ENCODE assay signal across 21 cellular contexts in genomic region chr20:63327229-63327745, GRCh38. TPM values are rescaled to one million over a fixed set of nuclear protein-coding genes. Genes with fewer than 3 reads are reported as not detected.
A peak's percentile ranks its signal among the peaks of the same experiment; 100 is the strongest.
DNase-seq lines count a peak whose midpoint lies in the region; ATAC-seq, FAIRE-seq and TF ChIP-seq lines count a peak whose summit lies in the region.
"Had no signal": no experiment of that assay in that cellular context is flagged by ENCODE, and none has a peak within 500 bp of the region (broad histone marks: within the 10 kb centered on the region; RNA-seq: fewer than 3 reads in every experiment).

No MANE protein-coding gene starts in this region.

- RAD21 ChIA-PET in GM12878 (lab: Charles Lee; ENCODE audit: unreplicated experiment), result no interaction called here

- H3K4me3 ChIP-seq in IMR-90 (ENCODE audit: insufficient read depth, low read depth, low read length) (no peak overlapping the region), GM12878 (no peak overlapping the region), parathyroid adenoma (ENCODE audit: low read depth, low read length) (no peak overlapping the region)
- H3K4me3 ChIP-seq: A549, ascending aorta, colonic mucosa, mucosa of descending colon, PC-9, suprapubic skin had no signal

- no peak overlapping the region for H4K8ac ChIP-seq in IMR-90 (ENCODE audit: low read depth in 2 of 2, low read length in 2 of 2)

- H2AFZ ChIP-seq in IMR-90 (replicated peaks; ENCODE audit: low read length, poor library complexity) (no peak overlapping the region), GM12878 (ENCODE audit: control insufficient read depth, low read depth, low read length) (no peak overlapping the region), parathyroid adenoma (no peak overlapping the region)
- H2AFZ ChIP-seq: PC-9 had no signal

- TF ChIP-seq POLR2A in IMR-90 (IDR thresholded peaks at IDR 0.05; ENCODE audit: low read depth, low read length) (no peak), GM12878 (IDR thresholded peaks at IDR 0.05; ENCODE audit: low read depth, low read length) (no peak)

- no peak overlapping the region for H3K18ac ChIP-seq in IMR-90 (ENCODE audit: low read depth, low read length)

- H3K36me3 Mint-ChIP-seq in activated CD4-positive, alpha-beta T cell treated with anti-CD3 and anti-CD28 coated beads, Interleukin-2, amount 10 ng/mL, durations not matched to agents 7 days and 5 days (ENCODE audit: low read depth), result peaks cover 4% of the 10 kb centered on the region

- no peak for FAIRE-seq in GM12878 (lab: Jason Lieb, UNC)
- FAIRE-seq: A549 had no signal

- H3K27me3 Mint-ChIP-seq in activated CD4-positive, alpha-beta T cell treated with anti-CD3 and anti-CD28 coated beads, Interleukin-2, amount 10 ng/mL, durations not matched to agents 7 days and 5 days, result peaks cover 8% of the 10 kb centered on the region

- H3K27ac Mint-ChIP-seq in activated CD4-positive, alpha-beta T cell treated with anti-CD3 and anti-CD28 coated beads, Interleukin-2, amount 10 ng/mL, durations not matched to agents 7 days and 5 days, result peak overlapping the region; percentile 85

- TF ChIP-seq RAD21 in IMR-90 (IDR thresholded peaks at IDR 0.05; ENCODE audit: low read length), result no peak
- no peak for TF ChIP-seq RAD21 in GM12878 (IDR thresholded peaks at IDR 0.05; ENCODE audit: insufficient read depth, low read depth, low read length)

- dilution Hi-C loops in IMR-90 (cut with HindIII; ENCODE audit: low sequenced_read_pairs, unreplicated experiment), result no loop called here

- H3K4me3 Mint-ChIP-seq in activated CD4-positive, alpha-beta T cell treated with anti-CD3 and anti-CD28 coated beads, Interleukin-2, amount 10 ng/mL, durations not matched to agents 7 days and 5 days, result no peak overlapping the region

- peaks cover 27% of the 10 kb centered on the region for H3K27me3 ChIP-seq in IMR-90 (ENCODE audit: control insufficient read depth, insufficient read depth, low read length)
- H3K27me3 ChIP-seq in GM12878 (replicated peaks in 1 of 2; ENCODE audit: control insufficient read depth in 2 of 2, insufficient read depth in 2 of 2, low read length in 1 of 2), result no peaks in the 10 kb centered on the region
- no peaks in the 10 kb centered on the region for H3K27me3 ChIP-seq in parathyroid adenoma (ENCODE audit: control insufficient read depth, insufficient read depth, low read length)
- H3K27me3 ChIP-seq: ascending aorta, colonic mucosa had no signal

- H2BK20ac ChIP-seq in IMR-90 (ENCODE audit: low read depth, low read length), result no peak overlapping the region

- H4K20me1 ChIP-seq in IMR-90 (ENCODE audit: insufficient read depth, low read length) (no peaks in the 10 kb centered on the region), GM12878 (ENCODE audit: control insufficient read depth, insufficient read depth) (no peaks in the 10 kb centered on the region)

- POLR2A ChIA-PET in activated CD4-positive, alpha-beta T cell treated with anti-CD3 and anti-CD28 coated beads, Interleukin-2, amount 10 ng/mL, durations not matched to agents 7 days and 5 days (lab: Charles Lee), result no interaction called here
- POLR2A ChIA-PET in IMR-90 (lab: Charles Lee; ENCODE audit: unreplicated experiment) (no interaction called here), GM12878 (lab: Charles Lee) (no interaction called here)

- no peak overlapping the region for H3K14ac ChIP-seq in IMR-90 (replicated peaks; ENCODE audit: low read depth, low read length)

- H2AK9ac ChIP-seq in IMR-90 (replicated peaks; ENCODE audit: low read depth, low read length, poor library complexity), result peak overlapping the region; percentile 42

- no peak overlapping the region for H4K91ac ChIP-seq in IMR-90 (ENCODE audit: insufficient read depth, low read depth, low read length)

- H3K27ac ChIP-seq in IMR-90 (ENCODE audit: insufficient read depth, low read length), result no peak overlapping the region
- H3K27ac ChIP-seq in GM12878 (ENCODE audit: control insufficient read depth, insufficient read depth), result no peak overlapping the region
- H3K27ac ChIP-seq in parathyroid adenoma, result peak overlapping the region; percentile 97
- H3K27ac ChIP-seq: ascending aorta, colonic mucosa, PC-9, suprapubic skin had no signal

- SMC1A ChIA-PET in GM12878 (lab: Charles Lee; ENCODE audit: uncharacterized antibody, unreplicated experiment), result no interaction called here

- H2BK15ac ChIP-seq in IMR-90 (ENCODE audit: low read depth, low read length), result no peak overlapping the region

- no peak for TF ChIP-seq EP300 in GM12878 (IDR thresholded peaks at IDR 0.05; ENCODE audit: borderline replicate concordance in 1 of 2, control insufficient read depth in 1 of 2, low read depth in 2 of 2, low read length in 2 of 2)

- no peak overlapping the region for H2AK5ac ChIP-seq in IMR-90 (ENCODE audit: low read depth, low read length)

- CTCF ChIA-PET in activated CD4-positive, alpha-beta T cell treated with anti-CD3 and anti-CD28 coated beads, Interleukin-2, amount 10 ng/mL, durations not matched to agents 7 days and 5 days (lab: Charles Lee), result no interaction called here
- CTCF ChIA-PET in IMR-90 (lab: Yijun Ruan, JAX), result no interaction called here
- CTCF ChIA-PET in GM12878 (lab: Yijun Ruan, JAX), result no interaction called here

- H3K9ac ChIP-seq in IMR-90 (ENCODE audit: low read depth, low read length), result no peak overlapping the region
- H3K9ac ChIP-seq in GM12878 (ENCODE audit: control insufficient read depth, insufficient read depth, low read length), result no peak overlapping the region
- H3K9ac ChIP-seq in parathyroid adenoma, result no peak overlapping the region

- H3K9me3 Mint-ChIP-seq in activated CD4-positive, alpha-beta T cell treated with anti-CD3 and anti-CD28 coated beads, Interleukin-2, amount 10 ng/mL, durations not matched to agents 7 days and 5 days, result peaks cover 13% of the 10 kb centered on the region

- H2BK5ac ChIP-seq in IMR-90 (ENCODE audit: low read depth, low read length, poor library complexity, severe bottlenecking), result no peak overlapping the region

- H3K4me2 ChIP-seq in IMR-90 (ENCODE audit: low read depth, low read length) (no peak overlapping the region), GM12878 (ENCODE audit: control insufficient read depth, insufficient read depth) (no peak overlapping the region), parathyroid adenoma (ENCODE audit: low read length) (no peak overlapping the region)
- H3K4me2 ChIP-seq: A549, PC-9 had no signal

- no peaks in the 10 kb centered on the region for H3K79me1 ChIP-seq in IMR-90 (ENCODE audit: low read depth in 1 of 2, low read length in 2 of 2)

- no peak for DNase-seq in activated CD4-positive, alpha-beta T cell treated with anti-CD3 and anti-CD28 coated beads, Interleukin-2, amount 10 ng/mL, durations not matched to agents 7 days and 5 days
- DNase-seq in activated CD4-positive, alpha-beta T cell treated with anti-CD3 and anti-CD28 coated beads for 48 hours, result no peak
- DNase-seq in IMR-90, result no peak
- DNase-seq in GM12878 (ENCODE audit: low read depth, low spot score), result no peak
- DNase-seq in KG1 (lab: John Stamatoyannopoulos, UW), result no peak
- no peak for DNase-seq in NOMO-1 treated with DMSO at 0.1 percent for 48 hours (lab: John Stamatoyannopoulos, UW; ENCODE audit: unreplicated experiment)
- no peak for DNase-seq in NAMALWA (ENCODE audit: low spot score)
- DNase-seq: activated CD4-positive, CD25-positive, alpha-beta regulatory T cell; activated T-cell treated with anti-CD3 and anti-CD28 coated beads for 4 hours; colonic mucosa; GF-D8; islet precursor cell; NCI-H187; NCI-H510A treated with DMSO at 0.1 percent for 48 hours; PC-9 had no signal

- H3K4ac ChIP-seq in IMR-90 (ENCODE audit: low read depth, low read length), result no peak overlapping the region

- H3K9me3 ChIP-seq in IMR-90 (ENCODE audit: control insufficient read depth, insufficient read depth, low read length) (peaks cover 6% of the 10 kb centered on the region), GM12878 (replicated peaks; ENCODE audit: control insufficient read depth, insufficient read depth, low read length) (peaks cover 7% of the 10 kb centered on the region; the same call in 2 of the 3 replicates), parathyroid adenoma (ENCODE audit: control insufficient read depth, low read length) (no peaks in the 10 kb centered on the region)
- H3K9me3 ChIP-seq: ascending aorta, colonic mucosa, mucosa of descending colon, suprapubic skin had no signal

- H2BK120ac ChIP-seq in IMR-90 (ENCODE audit: low read depth, low read length), result no peak overlapping the region

- no peak for TF ChIP-seq CTCF in IMR-90 (conservative IDR thresholded peaks at IDR 0.05; ENCODE audit: low read depth, low read length)
- TF ChIP-seq CTCF in GM12878 (IDR thresholded peaks at IDR 0.05 in 2 of 3, conservative IDR thresholded peaks at IDR 0.05 in 1 of 3; ENCODE audit: control insufficient read depth in 2 of 3, extremely low read depth in 1 of 3, insufficient read depth in 1 of 3, low read depth in 3 of 3, low read length in 3 of 3), result no peak
- no peak for TF ChIP-seq CTCF in parathyroid adenoma (IDR thresholded peaks at IDR 0.05)

- BruUV-seq in IMR-90 (replicated peaks; lab: Mats Ljungman, UMichigan) (no TSS peak), GM12878 (replicated peaks; lab: Mats Ljungman, UMichigan) (no TSS peak)

- in situ Hi-C loops in IMR-90 (cut with MboI; ENCODE audit: low sequenced_read_pairs), result no loop called here
- in situ Hi-C loops in GM12878 (cut with MboI), result no loop called here

- H3K79me2 ChIP-seq in GM12878 (ENCODE audit: control insufficient read depth, insufficient read depth, low read length), result no peaks in the 10 kb centered on the region
- H3K79me2 ChIP-seq in parathyroid adenoma, result peaks cover 14% of the 10 kb centered on the region

- H3K56ac ChIP-seq in IMR-90 (ENCODE audit: extremely low read depth, insufficient read depth, low read length), result no peak overlapping the region

- H3K9me1 ChIP-seq in IMR-90 (ENCODE audit: insufficient read depth, low read length), result no peaks in the 10 kb centered on the region

- H3K4me1 ChIP-seq in IMR-90 (ENCODE audit: control insufficient read depth, insufficient read depth, low read length) (no peaks in the 10 kb centered on the region), GM12878 (ENCODE audit: control insufficient read depth, insufficient read depth, low read length) (peaks cover 6% of the 10 kb centered on the region), parathyroid adenoma (peaks cover 54% of the 10 kb centered on the region)
- H3K4me1 ChIP-seq: A549, ascending aorta, colonic mucosa had no signal

- WGBS in IMR-90 (ENCODE audit: extremely low coverage in 2 of 2, insufficient read length in 1 of 2), 2 experiments, result no CpG with 5 or more reads among the region's 8 CpGs
- WGBS in GM12878 (ENCODE audit: insufficient coverage, insufficient replicate concordance, low lambda C conversion rate, missing lambda C conversion rate), result 77% methylated on average over 8 of the region's 8 CpGs

- H3K36me3 ChIP-seq in IMR-90 (ENCODE audit: control insufficient read depth, insufficient read depth, low read length) (no peaks in the 10 kb centered on the region), GM12878 (ENCODE audit: control insufficient read depth in 2 of 2, insufficient read depth in 2 of 2, low read length in 1 of 2) (no peaks in the 10 kb centered on the region), parathyroid adenoma (ENCODE audit: control insufficient read depth, insufficient read depth, low read length) (no peaks in the 10 kb centered on the region)
- H3K36me3 ChIP-seq: ascending aorta, colonic mucosa, suprapubic skin had no signal

- ATAC-seq in IMR-90 (ENCODE audit: low read depth), result no peak
- ATAC-seq in GM12878, result peak; percentile 36; the same call in 2 of the 3 replicates
- ATAC-seq: A549, mucosa of descending colon had no signal

- intact Hi-C loops in IMR-90 (cut with micrococcal nuclease), result no loop called here
- intact Hi-C loops in GM12878 (cut with micrococcal nuclease; ENCODE audit: unreplicated experiment), result no loop called here

- H3K4me1 Mint-ChIP-seq in activated CD4-positive, alpha-beta T cell treated with anti-CD3 and anti-CD28 coated beads, Interleukin-2, amount 10 ng/mL, durations not matched to agents 7 days and 5 days, result no peaks in the 10 kb centered on the region

- no peak overlapping the region for H3K23ac ChIP-seq in IMR-90 (ENCODE audit: low read depth, low read length)

- no peak overlapping the region for H4K5ac ChIP-seq in IMR-90 (ENCODE audit: low read depth, low read length)

RNA-seq across cellular contexts. Expression of gene CHRNA4, which starts 33.9 kb away (rescaled TPM):
- not detected for total RNA-seq in activated CD4-positive, alpha-beta T cell treated with anti-CD3 and anti-CD28 coated beads, Interleukin-2, amount 10 ng/mL, durations not matched to agents 7 days and 5 days
- total RNA-seq in IMR-90 (2012; rRNA removed), result not detected in 2 replicates
- polyA plus RNA-seq in IMR-90 (2012; rRNA removed), result not detected in 2 replicates
- not detected in 2 replicates for polyA plus RNA-seq in IMR-90 (2012; cell fraction: cytosol; rRNA removed)
- not detected in 2 replicates for polyA plus RNA-seq in IMR-90 (2012; cell fraction: nucleus; rRNA removed; ENCODE audit: low replicate concordance)
- not detected in 2 replicates for total RNA-seq in GM12878 (2013; cell fraction: nucleolus; rRNA removed)
- total RNA-seq in GM12878 (2014; rRNA removed), result 0.06 TPM in 1 of 2 replicates, not detected in the other
- not detected in 2 replicates for total RNA-seq in GM12878 (2014; rRNA removed; fragmentation: Illumina TruSeq; extraction: Trizol)
- 0.21 and 0.41 TPM in 2 replicates for total RNA-seq in GM12878 (2021)
- not detected for polyA plus RNA-seq in GM12878 (2011; ENCODE audit: low read depth)
- polyA plus RNA-seq in GM12878 (2011; rRNA removed), result not detected in 2 replicates
- not detected in 2 replicates for polyA plus RNA-seq in GM12878 (2011; cell fraction: cytosol; rRNA removed)
- not detected in 2 replicates for polyA plus RNA-seq in GM12878 (2011; cell fraction: nucleus; rRNA removed)
- polyA plus RNA-seq in GM12878 (2012), result 0.16 and 0.38 TPM in 2 replicates
- polyA plus RNA-seq in GM12878 (2014; fragmentation: Illumina TruSeq; extraction: Trizol), result 0.04 TPM in 1 of 2 replicates, not detected in the other
- polyA plus RNA-seq in GM12878 (2014; fragmentation: Nextera tagmentation; extraction: Ambion mirVana), result not detected
- 0.04 and 0.06 TPM in 2 replicates for polyA plus RNA-seq in GM12878 (2014; rRNA removed)
- polyA plus RNA-seq in GM12878 (2016; fragmentation: Nextera tagmentation; extraction: Ambion mirVana), result under 1 TPM in 1 of 2 experiments, not detected in 1; 0.13 TPM
- 2.6 TPM in 1 of 2 replicates, not detected in the other for polyA minus RNA-seq in GM12878 (2011; rRNA and poly(A)+ RNA removed)
- polyA minus RNA-seq in GM12878 (2011; cell fraction: cytosol; rRNA and poly(A)+ RNA removed), result not detected in 2 replicates
- not detected in 2 replicates for polyA minus RNA-seq in GM12878 (2011; cell fraction: nucleus; rRNA and poly(A)+ RNA removed)
- total RNA-seq: ascending aorta, mucosa of descending colon, PC-9, suprapubic skin had no signal

RNA-seq across cellular contexts. Expression of gene COL20A1, which starts 34.3 kb away (rescaled TPM):
- total RNA-seq in activated CD4-positive, alpha-beta T cell treated with anti-CD3 and anti-CD28 coated beads, Interleukin-2, amount 10 ng/mL, durations not matched to agents 7 days and 5 days, result not detected
- total RNA-seq in IMR-90 (2012; rRNA removed) (not detected in 2 replicates), GM12878 (2014; rRNA removed) (not detected in 2 replicates), GM12878 (2014; rRNA removed; fragmentation: Illumina TruSeq; extraction: Trizol) (not detected in 2 replicates), GM12878 (2021) (not detected in 2 replicates)
- polyA plus RNA-seq in IMR-90 (2012; rRNA removed) (not detected in 2 replicates), GM12878 (2011; rRNA removed) (not detected in 2 replicates), GM12878 (2014; fragmentation: Illumina TruSeq; extraction: Trizol) (not detected in 2 replicates), GM12878 (2014; fragmentation: Nextera tagmentation; extraction: Ambion mirVana) (not detected), GM12878 (2014; rRNA removed) (not detected in 2 replicates), GM12878 (2016; fragmentation: Nextera tagmentation; extraction: Ambion mirVana) (not detected)
- polyA plus RNA-seq in IMR-90 (2012; cell fraction: cytosol; rRNA removed), result not detected in 2 replicates
- 0.07 and 0.10 TPM in 2 replicates for polyA plus RNA-seq in IMR-90 (2012; cell fraction: nucleus; rRNA removed; ENCODE audit: low replicate concordance)
- not detected in 2 replicates for total RNA-seq in GM12878 (2013; cell fraction: nucleolus; rRNA removed)
- not detected for polyA plus RNA-seq in GM12878 (2011; ENCODE audit: low read depth)
- polyA plus RNA-seq in GM12878 (2011; cell fraction: cytosol; rRNA removed), result not detected in 2 replicates
- polyA plus RNA-seq in GM12878 (2011; cell fraction: nucleus; rRNA removed), result 0.10 and 0.18 TPM in 2 replicates
- not detected in 2 replicates for polyA plus RNA-seq in GM12878 (2012)
- polyA minus RNA-seq in GM12878 (2011; rRNA and poly(A)+ RNA removed), result not detected in 2 replicates
- not detected in 2 replicates for polyA minus RNA-seq in GM12878 (2011; cell fraction: cytosol; rRNA and poly(A)+ RNA removed)
- not detected in 2 replicates for polyA minus RNA-seq in GM12878 (2011; cell fraction: nucleus; rRNA and poly(A)+ RNA removed)
- total RNA-seq: ascending aorta, colonic mucosa, mucosa of descending colon, PC-9, suprapubic skin had no signal
- polyA plus RNA-seq: esophagus had no signal

RNA-seq across cellular contexts. Expression of gene ARFGAP1, which starts 54.7 kb away (rescaled TPM):
- 10 to 100 TPM; 88.0 to 94.4 TPM for total RNA-seq in activated CD4-positive, alpha-beta T cell treated with anti-CD3 and anti-CD28 coated beads, Interleukin-2, amount 10 ng/mL, durations not matched to agents 7 days and 5 days
- 54.7 and 59.1 TPM in 2 replicates for total RNA-seq in IMR-90 (2012; rRNA removed)
- 194 and 203 TPM in 2 replicates for polyA plus RNA-seq in IMR-90 (2012; rRNA removed)
- 96.9 and 108 TPM in 2 replicates for polyA plus RNA-seq in IMR-90 (2012; cell fraction: cytosol; rRNA removed)
- 1,020 and 2,202 TPM in 2 replicates for polyA plus RNA-seq in IMR-90 (2012; cell fraction: nucleus; rRNA removed; ENCODE audit: low replicate concordance)
- 164 and 192 TPM in 2 replicates for total RNA-seq in GM12878 (2013; cell fraction: nucleolus; rRNA removed)
- 32.1 and 40.5 TPM in 2 replicates for total RNA-seq in GM12878 (2014; rRNA removed)
- total RNA-seq in GM12878 (2014; rRNA removed; fragmentation: Illumina TruSeq; extraction: Trizol), result 15.6 and 16.9 TPM in 2 replicates
- total RNA-seq in GM12878 (2021), result 67.4 and 79.9 TPM in 2 replicates
- 31.0 TPM for polyA plus RNA-seq in GM12878 (2011; ENCODE audit: low read depth)
- 19.2 and 26.1 TPM in 2 replicates for polyA plus RNA-seq in GM12878 (2011; rRNA removed)
- polyA plus RNA-seq in GM12878 (2011; cell fraction: cytosol; rRNA removed), result 37.0 and 50.6 TPM in 2 replicates
- polyA plus RNA-seq in GM12878 (2011; cell fraction: nucleus; rRNA removed), result 540 and 583 TPM in 2 replicates
- polyA plus RNA-seq in GM12878 (2012), result 72.1 and 81.0 TPM in 2 replicates
- polyA plus RNA-seq in GM12878 (2014; fragmentation: Illumina TruSeq; extraction: Trizol), result 6.8 and 15.9 TPM in 2 replicates
- 1 to 10 TPM in 1 of 2 experiments, under 1 TPM in 1; 0.45 to 1.5 TPM for polyA plus RNA-seq in GM12878 (2014; fragmentation: Nextera tagmentation; extraction: Ambion mirVana)
- 56.4 and 58.9 TPM in 2 replicates for polyA plus RNA-seq in GM12878 (2014; rRNA removed)
- 10 to 100 TPM; 35.6 to 36.6 TPM for polyA plus RNA-seq in GM12878 (2016; fragmentation: Nextera tagmentation; extraction: Ambion mirVana)
- 26.0 and 32.3 TPM in 2 replicates for polyA minus RNA-seq in GM12878 (2011; rRNA and poly(A)+ RNA removed)
- polyA minus RNA-seq in GM12878 (2011; cell fraction: cytosol; rRNA and poly(A)+ RNA removed), result 13.7 and 14.7 TPM in 2 replicates
- 64.4 and 75.1 TPM in 2 replicates for polyA minus RNA-seq in GM12878 (2011; cell fraction: nucleus; rRNA and poly(A)+ RNA removed)
